Comparison of ENCODE assay signal across 25 cellular contexts in the genomic region with DNA sequence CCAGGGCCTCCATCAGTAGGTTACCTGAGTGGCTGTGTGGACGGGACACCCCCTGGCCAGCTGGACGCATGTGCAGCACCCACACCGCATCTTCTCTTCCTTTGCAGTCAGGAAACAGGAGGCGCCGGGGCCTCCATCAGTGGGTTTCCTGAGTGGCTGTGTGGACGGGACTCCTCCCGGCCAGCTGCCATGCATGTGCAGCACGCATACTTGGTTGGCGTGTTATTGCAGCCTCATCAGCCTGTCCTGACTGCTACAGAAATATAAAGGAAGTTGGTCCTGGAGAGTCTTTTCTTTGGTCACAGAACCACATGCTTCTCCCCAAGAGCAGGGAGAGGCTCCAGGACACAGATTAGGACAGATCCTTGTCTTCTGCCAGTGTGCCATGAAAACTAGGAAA.
"Had no signal": no experiment of that assay in that cellular context is flagged by ENCODE, and none has a peak within 500 bp of the region (broad histone marks: within the 10 kb centered on the region; RNA-seq: fewer than 3 reads in every experiment).

No MANE protein-coding gene starts in this region.

- H3K4me3 ChIP-seq: MG63 had no signal

- DNase-seq: activated CD4-positive, alpha-beta T cell treated with anti-CD3 and anti-CD28 coated beads for 48 hours; activated CD4-positive, alpha-beta T cell treated with anti-CD3 and anti-CD28 coated beads, Interleukin-2, amount 50 U/mL, for 4 hours; activated CD4-positive, CD25-positive, alpha-beta regulatory T cell treated with anti-CD3 and anti-CD28 coated beads, Interleukin-2, amount 50 U/mL, for 72 hours; activated CD8-positive, alpha-beta memory T cell treated with anti-CD3 and anti-CD28 coated beads, Interleukin-2, amount 10 ng/mL, durations not matched to agents 7 days and 5 days; activated CD8-positive, alpha-beta T cell treated with anti-CD3 and anti-CD28 coated beads, Interleukin-2, amount 10 ng/mL, durations not matched to agents 7 days and 5 days; activated effector memory CD4-positive, alpha-beta T cell treated with anti-CD3 and anti-CD28 coated beads, Interleukin-2, amount 50 U/mL, for 16 hours; activated naive CD4-positive, alpha-beta T cell treated with Interleukin-2 at 50 U/mL for 16 hours; activated naive CD8-positive, alpha-beta T cell treated with anti-CD3 and anti-CD28 coated beads, Interleukin-2, amount 50 U/mL, for 24 hours; activated T-cell treated with anti-CD3 and anti-CD28 coated beads, Interleukin-2, amount 50 U/mL, for 4 hours; amniotic stem cell; MG63; MV-4-11; NCI-H1092 treated with DMSO at 0.1 percent for 48 hours; NCI-H1417 treated with DMSO at 0.1 percent for 48 hours; NCI-H1694; NCI-H2029; NCI-H2107; NCI-H2171 treated with DMSO at 0.1 percent for 48 hours; NCI-H226; NCI-H69; NK-92 treated with Interleukin-12 subunit alpha and Interleukin-12 subunit beta, amount 100 ng/mL, for 24 hours; SHP77 treated with DMSO at 0.1 percent for 48 hours had no signal

- ATAC-seq: activated CD8-positive, alpha-beta memory T cell treated with anti-CD3 and anti-CD28 coated beads, Interleukin-2, amount 10 ng/mL, durations not matched to agents 7 days and 5 days; activated CD8-positive, alpha-beta T cell treated with anti-CD3 and anti-CD28 coated beads, Interleukin-2, amount 10 ng/mL, durations not matched to agents 7 days and 5 days; activated naive CD4-positive, alpha-beta T cell treated with anti-CD3 and anti-CD28 coated beads, Interleukin-2, amount 50 U/mL, for 72 hours; activated naive CD8-positive, alpha-beta T cell treated with anti-CD3 and anti-CD28 coated beads, Interleukin-2, amount 50 U/mL, for 24 hours; activated T-cell treated with anti-CD3 and anti-CD28 coated beads, Interleukin-2, amount 50 U/mL, for 4 hours; WTC11 had no signal

- H3K9me3 ChIP-seq: MG63 had no signal

- H3K36me3 ChIP-seq: MG63 had no signal

- H3K27ac ChIP-seq: KMS-11 had no signal
